Comparison of ENCODE assay signal across 9 cellular contexts in the genomic region with DNA sequence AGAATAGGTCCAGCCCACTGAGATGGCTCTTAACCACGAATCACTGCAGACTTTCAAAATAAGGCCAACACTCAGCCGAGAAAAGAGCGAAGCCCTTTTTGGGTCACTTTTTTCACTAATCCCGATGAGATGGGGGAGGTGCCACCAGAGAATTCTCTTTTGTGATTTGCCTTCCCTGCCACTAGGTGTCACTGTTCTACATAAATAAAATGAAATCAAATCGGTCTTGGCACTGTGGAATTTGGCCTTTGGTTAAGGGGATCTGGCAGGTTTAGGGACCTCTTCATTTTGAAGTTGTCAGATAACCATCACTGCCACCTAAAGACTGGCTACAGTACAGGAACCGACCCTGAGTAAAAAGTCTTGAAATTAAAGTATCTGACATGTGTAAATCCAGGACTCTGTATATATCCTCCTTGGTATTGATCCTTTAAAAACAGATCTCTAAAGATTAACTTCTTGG.
DNase-seq lines count a peak whose midpoint lies in the region; ATAC-seq and TF ChIP-seq lines count a peak whose summit lies in the region.
"Had no signal": no experiment of that assay in that cellular context is flagged by ENCODE, and none has a peak within 500 bp of the region (broad histone marks: within the 10 kb centered on the region; RNA-seq: fewer than 3 reads in every experiment).

No MANE protein-coding gene starts in this region.

- DNase-seq in Caki2 (ENCODE audit: low read depth) (peak; percentile 54), NCI-H524 (lab: John Stamatoyannopoulos, UW) (peak; percentile 22 to 64), fibroblast of villous mesenchyme (ENCODE audit: low read depth) (peak; percentile 53), osteoblast (ENCODE audit: insufficient read length, low spot score, missing footprints) (no peak)
- DNase-seq in activated CD4-positive, alpha-beta memory T cell treated with anti-CD3 and anti-CD28 coated beads, Interleukin-2, amount 10 ng/mL, durations not matched to agents 7 days and 5 days = peak; percentile 26
- DNase-seq in activated effector memory CD4-positive, alpha-beta T cell treated with anti-CD3 and anti-CD28 coated beads, Interleukin-2, amount 50 U/mL, for 16 hours = no peak

- TF ChIP-seq CTCF in fibroblast of villous mesenchyme (IDR thresholded peaks at IDR 0.05; ENCODE audit: insufficient read depth, low read depth, low read length) (peak; percentile 66), osteoblast (IDR thresholded peaks at IDR 0.05; ENCODE audit: extremely low read depth, low read depth, low read length) (peak; percentile 75)

- ATAC-seq in HG03354 (IDR thresholded peaks at IDR 0.05; ENCODE audit: poor library complexity, severe bottlenecking, unreplicated experiment) (peak; percentile 52), GM18502 (IDR thresholded peaks at IDR 0.05; ENCODE audit: poor library complexity, unreplicated experiment) (no peak)

- no peaks in the 10 kb centered on the region for H3K4me1 ChIP-seq in osteoblast (ENCODE audit: insufficient read depth, low read length)

- H3K27ac Mint-ChIP-seq in activated CD4-positive, alpha-beta memory T cell treated with anti-CD3 and anti-CD28 coated beads, Interleukin-2, amount 10 ng/mL, durations not matched to agents 7 days and 5 days = no peak overlapping the region
- H3K27ac Mint-ChIP-seq: T-helper 1 cell treated with Interleukin-12 subunit alpha and Interleukin-12 subunit beta and Interleukin-4 antibody, amounts not matched to agents 30 μg/mL and 1 μg/mL, for 36 hours had no signal

- H3K79me2 ChIP-seq in osteoblast (ENCODE audit: insufficient read depth, low read length) = no peaks in the 10 kb centered on the region

- in situ Hi-C loops in Caki2 (cut with HindIII; ENCODE audit: low pct_unique_long_range_greater_than_20kb, low sequenced_read_pairs) = no loop called here

- H3K36me3 Mint-ChIP-seq in activated CD4-positive, alpha-beta memory T cell treated with anti-CD3 and anti-CD28 coated beads, Interleukin-2, amount 10 ng/mL, durations not matched to agents 7 days and 5 days (ENCODE audit: low read depth) = no peaks in the 10 kb centered on the region

- no peaks in the 10 kb centered on the region for H4K20me1 ChIP-seq in osteoblast (ENCODE audit: insufficient read depth, low read length)

- no peaks in the 10 kb centered on the region for H3K36me3 ChIP-seq in osteoblast (ENCODE audit: insufficient read depth, low read length)

- POLR2A ChIA-PET in activated CD4-positive, alpha-beta memory T cell treated with anti-CD3 and anti-CD28 coated beads, Interleukin-2, amount 10 ng/mL, durations not matched to agents 7 days and 5 days (lab: Charles Lee) = no interaction called here

- no peaks in the 10 kb centered on the region for H3K9me3 ChIP-seq in osteoblast (ENCODE audit: low read depth, low read length)

- H3K27me3 ChIP-seq in osteoblast (ENCODE audit: insufficient read depth, low read length) = no peaks in the 10 kb centered on the region

- peak overlapping the region; percentile 33 for H3K4me2 ChIP-seq in osteoblast (ENCODE audit: insufficient read depth, low read length)

- no peak overlapping the region for H2AFZ ChIP-seq in osteoblast (ENCODE audit: low read length)

- H3K4me3 ChIP-seq in fibroblast of villous mesenchyme (ENCODE audit: low read depth, low read length) (no peak overlapping the region), osteoblast (ENCODE audit: insufficient read depth, low read length) (no peak overlapping the region)

- no peak overlapping the region for H3K4me3 Mint-ChIP-seq in activated CD4-positive, alpha-beta memory T cell treated with anti-CD3 and anti-CD28 coated beads, Interleukin-2, amount 10 ng/mL, durations not matched to agents 7 days and 5 days
- H3K4me3 Mint-ChIP-seq: T-helper 1 cell treated with Interleukin-12 subunit alpha and Interleukin-12 subunit beta and Interleukin-4 antibody, amounts not matched to agents 30 μg/mL and 1 μg/mL, for 36 hours had no signal

- no peaks in the 10 kb centered on the region for H3K4me1 Mint-ChIP-seq in activated CD4-positive, alpha-beta memory T cell treated with anti-CD3 and anti-CD28 coated beads, Interleukin-2, amount 10 ng/mL, durations not matched to agents 7 days and 5 days

- H3K9me3 Mint-ChIP-seq in activated CD4-positive, alpha-beta memory T cell treated with anti-CD3 and anti-CD28 coated beads, Interleukin-2, amount 10 ng/mL, durations not matched to agents 7 days and 5 days = no peaks in the 10 kb centered on the region
- H3K9me3 Mint-ChIP-seq: T-helper 1 cell treated with Interleukin-12 subunit alpha and Interleukin-12 subunit beta and Interleukin-4 antibody, amounts not matched to agents 30 μg/mL and 1 μg/mL, for 36 hours had no signal

- no peaks in the 10 kb centered on the region for H3K27me3 Mint-ChIP-seq in activated CD4-positive, alpha-beta memory T cell treated with anti-CD3 and anti-CD28 coated beads, Interleukin-2, amount 10 ng/mL, durations not matched to agents 7 days and 5 days

- CTCF ChIA-PET in activated CD4-positive, alpha-beta memory T cell treated with anti-CD3 and anti-CD28 coated beads, Interleukin-2, amount 10 ng/mL, durations not matched to agents 7 days and 5 days (lab: Charles Lee) = interaction anchor here (1.3 kb wide), 1 partner anchor 807 kb away, joined by 4 read pairs; no protein-coding TSS in a partner anchor

- no peak overlapping the region for H3K27ac ChIP-seq in osteoblast (ENCODE audit: low read depth, low read length)

Comparison
In these comparisons a context has a peak if more than half of its experiments do, and no peak if none do; other contexts are left out.
1. DNase-seq: peak in Caki2 (single experiment), NCI-H524 (2 of 2), activated CD4-positive, alpha-beta memory T cell treated with anti-CD3 and anti-CD28 coated beads, Interleukin-2, amount 10 ng/mL, durations not matched to agents 7 days and 5 days (single experiment) and fibroblast of villous mesenchyme (single experiment); none in osteoblast (single experiment) and activated effector memory CD4-positive, alpha-beta T cell treated with anti-CD3 and anti-CD28 coated beads, Interleukin-2, amount 50 U/mL, for 16 hours (single experiment).